32 cellular contexts compared by ENCODE assay signal in genomic region chr14:67831122-67831521, GRCh38. TPM values are rescaled to one million over a fixed set of nuclear protein-coding genes. Genes with fewer than 3 reads are reported as not detected.
"Had no signal": no experiment of that assay in that cellular context is flagged by ENCODE, and none has a peak within 500 bp of the region (broad histone marks: within the 10 kb centered on the region; RNA-seq: fewer than 3 reads in every experiment).

No MANE protein-coding gene starts in this region.

- H3K9me3 ChIP-seq: ascending aorta, breast epithelium had no signal

- H3K4me3 Mint-ChIP-seq: activated B cell treated with CpG ODN at 0.5 μM for 24 hours; activated CD4-positive, alpha-beta memory T cell treated with anti-CD3 and anti-CD28 coated beads for 36 hours; activated naive CD4-positive, alpha-beta T cell treated with anti-CD3 and anti-CD28 coated beads, Interleukin-2, amount 10 ng/mL, durations not matched to agents 7 days and 5 days; activated naive CD8-positive, alpha-beta T cell treated with anti-CD3 and anti-CD28 coated beads, Interleukin-2, amount 10 ng/mL, durations not matched to agents 7 days and 5 days; activated T-cell treated with anti-CD3 and anti-CD28 coated beads, Interleukin-2, amount 50 U/mL, for 24 hours; activated T-cell treated with anti-CD3 and anti-CD28 coated beads, Interleukin-2, amount 50 U/mL, for 72 hours; brain; dendritic cell treated with granulocyte-macrophage colony-stimulating factor and Interleukin-4, amounts not matched to agents 40 ng/mL and 50 ng/mL, for 4 days; endodermal cell; T-helper 17 cell; T-helper 2 cell treated with Interferon-gamma antibody and Interleukin-4, amounts not matched to agents 5 μg/mL and 100 μg/mL, for 36 hours had no signal

- H3K4me1 ChIP-seq: ascending aorta, breast epithelium had no signal

- H3K27me3 Mint-ChIP-seq: activated B cell treated with CpG ODN at 0.5 μM for 24 hours; activated CD4-positive, alpha-beta memory T cell treated with anti-CD3 and anti-CD28 coated beads for 36 hours; activated naive CD4-positive, alpha-beta T cell treated with anti-CD3 and anti-CD28 coated beads, Interleukin-2, amount 10 ng/mL, durations not matched to agents 7 days and 5 days; activated naive CD8-positive, alpha-beta T cell treated with anti-CD3 and anti-CD28 coated beads, Interleukin-2, amount 10 ng/mL, durations not matched to agents 7 days and 5 days; activated T-cell treated with anti-CD3 and anti-CD28 coated beads, Interleukin-2, amount 50 U/mL, for 24 hours; brain; dendritic cell treated with granulocyte-macrophage colony-stimulating factor and Interleukin-4, amounts not matched to agents 40 ng/mL and 50 ng/mL, for 4 days; T-helper 17 cell had no signal

- H3K4me1 Mint-ChIP-seq: activated B cell treated with CpG ODN at 0.5 μM for 24 hours; activated naive CD4-positive, alpha-beta T cell treated with anti-CD3 and anti-CD28 coated beads, Interleukin-2, amount 10 ng/mL, durations not matched to agents 7 days and 5 days; activated naive CD8-positive, alpha-beta T cell treated with anti-CD3 and anti-CD28 coated beads, Interleukin-2, amount 10 ng/mL, durations not matched to agents 7 days and 5 days; brain; endodermal cell had no signal

- H3K27ac Mint-ChIP-seq: activated B cell treated with CpG ODN at 0.5 μM for 24 hours; activated CD4-positive, alpha-beta memory T cell treated with anti-CD3 and anti-CD28 coated beads for 36 hours; activated naive CD4-positive, alpha-beta T cell treated with anti-CD3 and anti-CD28 coated beads, Interleukin-2, amount 10 ng/mL, durations not matched to agents 7 days and 5 days; activated naive CD4-positive, alpha-beta T cell treated with anti-CD3 and anti-CD28 coated beads, Interleukin-2, amount 50 U/mL, for 72 hours; activated T-cell treated with anti-CD3 and anti-CD28 coated beads, Interleukin-2, amount 50 U/mL, for 24 hours; activated T-cell treated with anti-CD3 and anti-CD28 coated beads, Interleukin-2, amount 50 U/mL, for 72 hours; brain; endodermal cell; T-helper 17 cell; T-helper 2 cell treated with Interferon-gamma antibody and Interleukin-4, amounts not matched to agents 5 μg/mL and 100 μg/mL, for 36 hours had no signal

- DNase-seq: activated B cell treated with CpG ODN at 0.5 μM for 24 hours; activated CD4-positive, alpha-beta memory T cell treated with anti-CD3 and anti-CD28 coated beads for 36 hours; activated CD4-positive, alpha-beta T cell treated with anti-CD3 and anti-CD28 coated beads for 48 hours; activated CD8-positive, alpha-beta memory T cell treated with anti-CD3 and anti-CD28 coated beads, Interleukin-2, amount 50 U/mL, for 48 hours; activated gamma-delta T cell; activated naive CD4-positive, alpha-beta T cell; activated naive CD4-positive, alpha-beta T cell treated with anti-CD3 and anti-CD28 coated beads, Interleukin-2, amount 10 ng/mL, durations not matched to agents 7 days and 5 days; activated naive CD8-positive, alpha-beta T cell treated with anti-CD3 and anti-CD28 coated beads, Interleukin-2, amount 10 ng/mL, durations not matched to agents 7 days and 5 days; activated T-cell treated with anti-CD3 and anti-CD28 coated beads for 4 hours; activated T-cell treated with anti-CD3 and anti-CD28 coated beads, Interleukin-2, amount 50 U/mL, for 24 hours; activated T-cell treated with anti-CD3 and anti-CD28 coated beads, Interleukin-2, amount 50 U/mL, for 72 hours; central memory CD4-positive, alpha-beta T cell; cerebellar nuclear complex; dorsolateral prefrontal cortex; effector memory CD4-positive, alpha-beta T cell; endodermal cell; foreskin fibroblast; T-helper 1 cell; T-helper 17 cell; T1000; WERI-Rb-1 had no signal

- H3K4me3 ChIP-seq: ascending aorta, breast epithelium, cardiac muscle cell, coronary artery, dorsolateral prefrontal cortex had no signal

- ATAC-seq: activated CD4-positive, CD25-positive, alpha-beta regulatory T cell treated with anti-CD3 and anti-CD28 coated beads, Interleukin-2, amount 50 U/mL, for 24 hours; activated naive CD4-positive, alpha-beta T cell treated with anti-CD3 and anti-CD28 coated beads, Interleukin-2, amount 50 U/mL, for 72 hours; activated T-cell treated with anti-CD3 and anti-CD28 coated beads, Interleukin-2, amount 50 U/mL, for 72 hours; esophagus mucosa; T-helper 17 cell had no signal

- H3K9me3 Mint-ChIP-seq: activated naive CD4-positive, alpha-beta T cell treated with anti-CD3 and anti-CD28 coated beads, Interleukin-2, amount 50 U/mL, for 72 hours; activated naive CD8-positive, alpha-beta T cell treated with anti-CD3 and anti-CD28 coated beads, Interleukin-2, amount 10 ng/mL, durations not matched to agents 7 days and 5 days; activated T-cell treated with anti-CD3 and anti-CD28 coated beads, Interleukin-2, amount 50 U/mL, for 24 hours; dendritic cell treated with granulocyte-macrophage colony-stimulating factor and Interleukin-4, amounts not matched to agents 40 ng/mL and 50 ng/mL, for 4 days had no signal

- FAIRE-seq: frontal cortex had no signal

- H3K36me3 ChIP-seq: breast epithelium, cardiac muscle cell had no signal

- H3K27me3 ChIP-seq: ascending aorta, breast epithelium, cardiac muscle cell, dorsolateral prefrontal cortex had no signal

- H3K27ac ChIP-seq: ascending aorta, breast epithelium, cardiac muscle cell, coronary artery, dorsolateral prefrontal cortex, WERI-Rb-1 had no signal

RNA-seq across cellular contexts. Expression of gene RAD51B, which starts 11.5 kb away (rescaled TPM):
- total RNA-seq: ascending aorta had no signal
